18 cellular contexts compared by ENCODE assay signal in the genomic region with DNA sequence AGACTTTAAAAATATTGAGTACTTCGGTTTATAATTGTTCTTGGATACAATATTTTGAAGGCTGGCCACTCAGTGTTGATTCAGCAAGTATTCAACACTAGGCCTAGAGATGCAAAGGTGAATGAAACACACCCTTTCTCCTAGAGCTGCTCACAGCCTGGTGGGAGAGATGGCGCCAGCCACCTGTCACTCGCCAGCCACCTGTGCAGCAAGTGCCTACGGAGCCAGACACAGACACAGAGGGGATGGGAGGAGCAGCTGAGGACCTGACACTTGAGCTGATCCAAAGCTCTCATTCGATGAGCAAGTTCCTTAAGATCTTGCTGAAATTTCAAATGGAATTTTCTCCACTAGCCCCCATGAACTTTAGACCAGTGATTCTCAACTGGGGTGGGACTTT.
DNase-seq lines count a peak whose midpoint lies in the region; ATAC-seq, FAIRE-seq and TF ChIP-seq lines count a peak whose summit lies in the region.
"Had no signal": no experiment of that assay in that cellular context is flagged by ENCODE, and none has a peak within 500 bp of the region (broad histone marks: within the 10 kb centered on the region; RNA-seq: fewer than 3 reads in every experiment).

No MANE protein-coding gene starts in this region.

- no peak overlapping the region for H4K91ac ChIP-seq in H1 (replicated peaks; ENCODE audit: insufficient read length, low read length)

- CTCF ChIA-PET in H1 (lab: Charles Lee; ENCODE audit: partially characterized antibody), result no interaction called here

- H3K4me3 ChIP-seq in H1 (ENCODE audit: extremely low read depth in 1 of 4, insufficient read depth in 2 of 4, low read depth in 3 of 4, low read length in 4 of 4), result no peak overlapping the region
- H3K4me3 ChIP-seq: vagina had no signal

- WGBS in H1 (ENCODE audit: extremely low coverage in 1 of 2, insufficient coverage in 1 of 2, insufficient read length in 1 of 2, insufficient replicate concordance in 2 of 2, low coverage in 1 of 2, low lambda C conversion rate in 2 of 2, missing lambda C conversion rate in 1 of 2), 2 experiments, result 87% methylated on average over 5 of the region's 5 CpGs; no CpG with 5 or more reads in 1 of the 2 experiments

- H3K4me2 ChIP-seq in H1 (ENCODE audit: insufficient read depth in 1 of 2, low read depth in 2 of 2, low read length in 2 of 2), result no peak overlapping the region

- no peaks in the 10 kb centered on the region for H3K23me2 ChIP-seq in H1 (ENCODE audit: low read depth, low read length)

- no peaks in the 10 kb centered on the region for H3K79me1 ChIP-seq in H1 (ENCODE audit: low read depth, low read length)

- no peak overlapping the region for H2BK20ac ChIP-seq in H1 (ENCODE audit: low read length)

- H3K23ac ChIP-seq in H1 (ENCODE audit: insufficient read length), result no peak overlapping the region

- POLR2A ChIA-PET in H1 (lab: Charles Lee; ENCODE audit: partially characterized antibody), result interaction anchor here (0.8 kb wide), 1 partner anchor 12 kb away, joined by 3 read pairs; no protein-coding TSS in a partner anchor

- H3K36me3 ChIP-seq in H1 (ENCODE audit: control insufficient read depth in 2 of 4, insufficient read depth in 4 of 4, low read length in 3 of 4), result no peaks in the 10 kb centered on the region
- H3K36me3 ChIP-seq: vagina had no signal

- H3K27ac ChIP-seq in H1 (ENCODE audit: low read depth, low read length), result no peak overlapping the region

- no peaks in the 10 kb centered on the region for H3K79me2 ChIP-seq in H1 (ENCODE audit: control insufficient read depth in 1 of 2, insufficient read depth in 2 of 2, low read length in 2 of 2)

- no peaks in the 10 kb centered on the region for H3K9me3 ChIP-seq in H1 (ENCODE audit: insufficient read depth in 2 of 2, low read depth in 1 of 2, low read length in 1 of 2)
- H3K9me3 ChIP-seq: vagina had no signal

- no peak overlapping the region for H4K8ac ChIP-seq in H1 (ENCODE audit: extremely low read depth, insufficient read depth, low read length)

- no peak overlapping the region for H2BK5ac ChIP-seq in H1 (ENCODE audit: low read depth, low read length)

- DNase-seq in COR-L47 (lab: John Stamatoyannopoulos, UW) (peak; percentile 76), NCI-H1436 (lab: John Stamatoyannopoulos, UW) (peak; percentile 59), NCI-H526 treated with DMSO at 0.1 percent for 48 hours (lab: John Stamatoyannopoulos, UW) (peak; percentile 21), H1 (ENCODE audit: low read depth in 1 of 2, low spot score in 2 of 2) (no peak), GM12892 (ENCODE audit: insufficient read length) (no peak), middle frontal gyrus (ENCODE audit: extremely low spot score, low spot score) (no peak)
- DNase-seq: ACHN; activated CD4-positive, alpha-beta T cell treated with anti-CD3 and anti-CD28 coated beads for 36 hours; activated naive CD8-positive, alpha-beta T cell treated with anti-CD3 and anti-CD28 coated beads for 36 hours; CD8-positive, alpha-beta memory T cell; effector memory CD8-positive, alpha-beta T cell; H9; nucleus accumbens; stimulated activated naive CD4-positive, alpha-beta T cell; T-helper 17 cell had no signal

- no peak overlapping the region for H3K18ac ChIP-seq in H1 (ENCODE audit: extremely low read depth, low read length)

- no peaks in the 10 kb centered on the region; a peak in 1 of 7 replicates for H3K4me1 ChIP-seq in H1 (replicated peaks in 1 of 4; ENCODE audit: control insufficient read depth in 3 of 4, insufficient read depth in 4 of 4, low read length in 3 of 4)
- H3K4me1 ChIP-seq: vagina had no signal

- H2BK12ac ChIP-seq in H1 (ENCODE audit: low read depth, low read length), result no peak overlapping the region; the same call in 1 of the 2 replicates

- no peaks in the 10 kb centered on the region for H4K20me1 ChIP-seq in H1 (replicated peaks in 1 of 2; ENCODE audit: control insufficient read depth in 1 of 2, insufficient read depth in 2 of 2, low read length in 2 of 2)

- H2AFZ ChIP-seq in H1 (ENCODE audit: low read length), result no peak overlapping the region

- H3K14ac ChIP-seq in H1 (ENCODE audit: insufficient read length), result no peak overlapping the region

- H2AK5ac ChIP-seq in H1 (ENCODE audit: low read depth, low read length), result no peak overlapping the region

- no peak overlapping the region for H2BK120ac ChIP-seq in H1 (replicated peaks; ENCODE audit: low read depth, low read length)

- no peaks in the 10 kb centered on the region for H3K27me3 ChIP-seq in H1 (replicated peaks in 1 of 4; ENCODE audit: control insufficient read depth in 3 of 4, extremely low read depth in 1 of 4, insufficient read depth in 3 of 4, low read length in 3 of 4)
- H3K27me3 ChIP-seq: vagina had no signal

- no peak for ATAC-seq in GM19324 (IDR thresholded peaks at IDR 0.05; ENCODE audit: low FRiP score, unreplicated experiment)
- no peak for ATAC-seq in GM21526 (IDR thresholded peaks at IDR 0.05; ENCODE audit: low FRiP score, unreplicated experiment)
- ATAC-seq: activated CD4-positive, alpha-beta T cell treated with anti-CD3 and anti-CD28 coated beads for 36 hours; effector memory CD8-positive, alpha-beta T cell; T-helper 17 cell had no signal

- TF ChIP-seq RAD21 in H1 (IDR thresholded peaks at IDR 0.05 in 1 of 2, conservative IDR thresholded peaks at IDR 0.05 in 1 of 2; ENCODE audit: low read depth in 2 of 2, low read length in 2 of 2), result no peak

- TF ChIP-seq POLR2A in H1 (IDR thresholded peaks at IDR 0.05; ENCODE audit: control extremely low read depth in 1 of 2, low read depth in 2 of 2, low read length in 2 of 2) (no peak), GM12892 (IDR thresholded peaks at IDR 0.05; ENCODE audit: low read depth, low read length) (no peak)

- no peak for TF ChIP-seq EP300 in H1 (IDR thresholded peaks at IDR 0.05; ENCODE audit: borderline replicate concordance in 1 of 2, low read depth in 2 of 2, low read length in 2 of 2)

- no peak overlapping the region for H3K4ac ChIP-seq in H1 (replicated peaks; ENCODE audit: insufficient read length, low read depth, low read length)

- peak overlapping the region; percentile 31; the same call in 1 of the 2 replicates for H2BK15ac ChIP-seq in H1 (ENCODE audit: low read length)

- H4K5ac ChIP-seq in H1 (ENCODE audit: insufficient read length, low read depth, low read length), result no peak overlapping the region

- TF ChIP-seq CTCF in H1 (IDR thresholded peaks at IDR 0.05; ENCODE audit: control extremely low read depth in 1 of 3, insufficient read depth in 1 of 3, low read depth in 1 of 3, low read length in 3 of 3), result no peak

- H3K9ac ChIP-seq in H1 (replicated peaks in 1 of 4; ENCODE audit: extremely low read depth in 1 of 4, low read depth in 3 of 4, low read length in 3 of 4), result no peak overlapping the region

- FAIRE-seq in H1 (lab: Jason Lieb, UNC) (no peak), GM12892 (lab: Jason Lieb, UNC) (no peak)

- H3K56ac ChIP-seq in H1 (replicated peaks; ENCODE audit: insufficient read length, low read depth, low read length), result no peak overlapping the region

TF ChIP-seq in H1, 55 proteins besides CTCF, POLR2A, EP300 and RAD21 (continues in another document):
- TF ChIP-seq MAFK (IDR thresholded peaks at IDR 0.05; ENCODE audit: low read depth, low read length), result no peak
- TF ChIP-seq EZH2 (IDR thresholded peaks at IDR 0.05; ENCODE audit: low read depth, low read length, severe bottlenecking), result no peak
- no peak for TF ChIP-seq NANOG (IDR thresholded peaks at IDR 0.05; ENCODE audit: insufficient read depth, low read depth, low read length, poor library complexity, severe bottlenecking)
- no peak for TF ChIP-seq HDAC2 (IDR thresholded peaks at IDR 0.05; ENCODE audit: borderline replicate concordance in 1 of 2, low read depth in 2 of 2, low read length in 2 of 2)
- no peak for TF ChIP-seq KDM1A (IDR thresholded peaks at IDR 0.05; ENCODE audit: borderline replicate concordance, low read length)
- TF ChIP-seq YY1 (IDR thresholded peaks at IDR 0.05; ENCODE audit: low read depth, low read length), result no peak
- TF ChIP-seq RFX5 (IDR thresholded peaks at IDR 0.05; ENCODE audit: borderline replicate concordance, low read depth, low read length), result no peak
- no peak for TF ChIP-seq TCF12 (IDR thresholded peaks at IDR 0.05; ENCODE audit: low read depth, low read length)
- TF ChIP-seq JUN (IDR thresholded peaks at IDR 0.05; ENCODE audit: low read depth, low read length), result no peak
- TF ChIP-seq RNF2 (IDR thresholded peaks at IDR 0.05; ENCODE audit: borderline replicate concordance, low read depth, low read length, missing control alignments, poor library complexity, severe bottlenecking), result no peak
- TF ChIP-seq ASH2L (IDR thresholded peaks at IDR 0.05; ENCODE audit: low read length), result no peak
- TF ChIP-seq TBP (IDR thresholded peaks at IDR 0.05; ENCODE audit: low read depth, low read length), result no peak
- TF ChIP-seq CHD2 (IDR thresholded peaks at IDR 0.05; ENCODE audit: low read length), result no peak
- TF ChIP-seq CREB1 (IDR thresholded peaks at IDR 0.05), result no peak
- TF ChIP-seq SIX5 (IDR thresholded peaks at IDR 0.05; ENCODE audit: low read depth, low read length), result no peak
- no peak for TF ChIP-seq KDM5A (IDR thresholded peaks at IDR 0.05; ENCODE audit: low read length)
- no peak for TF ChIP-seq POLR2AphosphoS5 (IDR thresholded peaks at IDR 0.05; ENCODE audit: low read depth, low read length)

Comparison
In these comparisons a context has a peak if more than half of its experiments do, and no peak if none do; other contexts are left out.
1. DNase-seq: peak in COR-L47 (single experiment), NCI-H1436 (single experiment) and NCI-H526 treated with DMSO at 0.1 percent for 48 hours (single experiment); none in H1 (0 of 2), GM12892 (single experiment) and middle frontal gyrus (single experiment).